18 cellular contexts compared by ENCODE assay signal in genomic region chr7:36490335-36490940, GRCh38.
"Had no signal": no experiment of that assay in that cellular context is flagged by ENCODE, and none has a peak within 500 bp of the region (broad histone marks: within the 10 kb centered on the region; RNA-seq: fewer than 3 reads in every experiment).

No MANE protein-coding gene starts in this region.

- H3K27ac Mint-ChIP-seq: activated naive CD8-positive, alpha-beta T cell treated with anti-CD3 and anti-CD28 coated beads for 36 hours; memory B cell; nephron progenitor cell; T-helper 2 cell treated with Interferon-gamma antibody and Interleukin-4, amounts not matched to agents 5 μg/mL and 100 μg/mL, for 36 hours had no signal

- H3K27me3 ChIP-seq: body of pancreas, dorsolateral prefrontal cortex, gastrocnemius medialis, heart right ventricle, left lung, testis, upper lobe of right lung had no signal

- H3K9me3 Mint-ChIP-seq: activated naive CD8-positive, alpha-beta T cell treated with anti-CD3 and anti-CD28 coated beads for 36 hours; activated T-cell treated with anti-CD3 and anti-CD28 coated beads, Interleukin-2, amount 50 U/mL, for 4 hours; memory B cell; stimulated activated naive CD8-positive, alpha-beta T cell treated with anti-CD3 and anti-CD28 coated beads, Interleukin-15, amount 100 ng/mL, for 72 hours had no signal

- H3K36me3 ChIP-seq: gastrocnemius medialis, heart right ventricle, left lung, upper lobe of right lung had no signal

- H3K27ac ChIP-seq: dorsolateral prefrontal cortex, gastrocnemius medialis, heart right ventricle, left lung, testis, upper lobe of right lung had no signal

- ATAC-seq: activated T-cell treated with anti-CD3 and anti-CD28 coated beads, Interleukin-2, amount 50 U/mL, for 4 hours; body of pancreas; gastrocnemius medialis; heart right ventricle; left lung; stimulated activated naive CD8-positive, alpha-beta T cell treated with anti-CD3 and anti-CD28 coated beads, Interleukin-15, amount 100 ng/mL, for 72 hours; upper lobe of right lung had no signal

- H3K4me1 Mint-ChIP-seq: memory B cell; stimulated activated naive CD8-positive, alpha-beta T cell treated with anti-CD3 and anti-CD28 coated beads, Interleukin-15, amount 100 ng/mL, for 72 hours had no signal

- H3K4me3 ChIP-seq: body of pancreas, dorsolateral prefrontal cortex, gastrocnemius medialis, heart right ventricle, left lung, testis, upper lobe of right lung had no signal

- H3K4me3 Mint-ChIP-seq: activated naive CD8-positive, alpha-beta T cell treated with anti-CD3 and anti-CD28 coated beads for 36 hours; activated T-cell treated with anti-CD3 and anti-CD28 coated beads, Interleukin-2, amount 50 U/mL, for 4 hours; memory B cell; nephron progenitor cell; stimulated activated naive CD8-positive, alpha-beta T cell treated with anti-CD3 and anti-CD28 coated beads, Interleukin-15, amount 100 ng/mL, for 72 hours; T-helper 2 cell treated with Interferon-gamma antibody and Interleukin-4, amounts not matched to agents 5 μg/mL and 100 μg/mL, for 36 hours had no signal

- H3K4me1 ChIP-seq: body of pancreas, gastrocnemius medialis, heart right ventricle, left lung, testis, upper lobe of right lung had no signal

- H3K9me3 ChIP-seq: body of pancreas, gastrocnemius medialis, left lung, testis, upper lobe of right lung had no signal

- H3K27me3 Mint-ChIP-seq: activated naive CD8-positive, alpha-beta T cell treated with anti-CD3 and anti-CD28 coated beads for 36 hours had no signal

- DNase-seq: activated CD4-positive, alpha-beta T cell treated with anti-CD3 and anti-CD28 coated beads, Interleukin-2, amount 50 U/mL, for 48 hours; activated CD4-positive, CD25-positive, alpha-beta regulatory T cell treated with anti-CD3 and anti-CD28 coated beads, Interleukin-2, amount 50 U/mL, for 72 hours; activated gamma-delta T cell; activated naive CD8-positive, alpha-beta T cell treated with anti-CD3 and anti-CD28 coated beads for 36 hours; activated T-cell treated with anti-CD3 and anti-CD28 coated beads, Interleukin-2, amount 50 U/mL, for 4 hours; body of pancreas; gastrocnemius medialis; heart right ventricle; left lung; nephron progenitor cell; stimulated activated CD4-positive, alpha-beta T cell treated with anti-CD3 and anti-CD28 coated beads, Interleukin-4, amount 100 ng/mL, for 24 hours; stimulated activated naive CD8-positive, alpha-beta T cell treated with anti-CD3 and anti-CD28 coated beads, Interleukin-15, amount 100 ng/mL, for 72 hours; SW 1271; testis; upper lobe of right lung had no signal

- H3K36me3 Mint-ChIP-seq: activated naive CD8-positive, alpha-beta T cell treated with anti-CD3 and anti-CD28 coated beads for 36 hours; memory B cell had no signal
